Comparison of ENCODE assay signal across 8 cellular contexts in genomic region chr10:43408710-43409384, GRCh38. TPM values are rescaled to one million over a fixed set of nuclear protein-coding genes. Genes with fewer than 3 reads are reported as not detected.
A peak's percentile ranks its signal among the peaks of the same experiment; 100 is the strongest.
DNase-seq lines count a peak whose midpoint lies in the region; ATAC-seq and TF ChIP-seq lines count a peak whose summit lies in the region.

A gene with protein sequence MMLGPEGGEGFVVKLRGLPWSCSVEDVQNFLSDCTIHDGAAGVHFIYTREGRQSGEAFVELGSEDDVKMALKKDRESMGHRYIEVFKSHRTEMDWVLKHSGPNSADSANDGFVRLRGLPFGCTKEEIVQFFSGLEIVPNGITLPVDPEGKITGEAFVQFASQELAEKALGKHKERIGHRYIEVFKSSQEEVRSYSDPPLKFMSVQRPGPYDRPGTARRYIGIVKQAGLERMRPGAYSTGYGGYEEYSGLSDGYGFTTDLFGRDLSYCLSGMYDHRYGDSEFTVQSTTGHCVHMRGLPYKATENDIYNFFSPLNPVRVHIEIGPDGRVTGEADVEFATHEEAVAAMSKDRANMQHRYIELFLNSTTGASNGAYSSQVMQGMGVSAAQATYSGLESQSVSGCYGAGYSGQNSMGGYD (minus strand): TSS chr10:43409186. CDS start chr10:43387884, 21,302 bp downstream.

- H3K9me3 ChIP-seq in spleen: no peaks in the 10 kb centered on the region

- H3K4me3 ChIP-seq in spleen: peak within 1 kb of the TSS; percentile 40 to 98 (median 88)

- H3K27ac ChIP-seq in caudate nucleus (ENCODE audit: low read depth, low read length): peak within 1 kb of the TSS; percentile 99
- peak within 1 kb of the TSS; percentile 78 to 100 (median 99) for H3K27ac ChIP-seq in spleen

- intact Hi-C loops in spleen (cut with DNase I; ENCODE audit: low total_unique reads): no loop called here

- H3K4me1 ChIP-seq in spleen: peaks cover 21 to 52% (median 41%) of the 10 kb centered on the region in 6 donors

- in situ Hi-C loops in GM18951 (cut with MboI; ENCODE audit: low sequenced_read_pairs, unreplicated experiment): no loop called here

- peak; percentile 84 for TF ChIP-seq POLR2A in GM18951 (IDR thresholded peaks at IDR 0.05; ENCODE audit: extremely low read depth, insufficient read depth, insufficient read length)
- TF ChIP-seq POLR2A in spleen (IDR thresholded peaks at IDR 0.05): peak; percentile 70 to 91 (median 74)

- peak in 1 of 11 experiments; percentile 35 for TF ChIP-seq CTCF in spleen (IDR thresholded peaks at IDR 0.05 in 8 of 11, conservative IDR thresholded peaks at IDR 0.05 in 3 of 11)

- WGBS in spleen, 5 donors: 0 to 1% (median 1%) methylated on average over 42 to 68 of the region's 68 CpGs

- no peaks in the 10 kb centered on the region for H3K27me3 ChIP-seq in spleen (replicated peaks in 1 of 7)

- H3K36me3 ChIP-seq in spleen: peaks cover 0 to 3% (median 0%) of the 10 kb centered on the region in 6 donors

- ATAC-seq in HG03175 (IDR thresholded peaks at IDR 0.05; ENCODE audit: unreplicated experiment): peak; percentile 67

- DNase-seq in AG08396 (ENCODE audit: low spot score) (peak; percentile 95), NCI-H2227 treated with DMSO at 0.1 percent for 48 hours (lab: John Stamatoyannopoulos, UW) (peak; percentile 92), caudate nucleus (lab: John Stamatoyannopoulos, UW) (peak; percentile 41 to 97 (median 91)), inferior parietal cortex (ENCODE audit: extremely low spot score) (peak; percentile 95), spleen (peak; percentile 98)
- peak; percentile 84 to 90 (median 88) for DNase-seq in activated CD4-positive, CD25-positive, alpha-beta regulatory T cell (lab: John Stamatoyannopoulos, UW)

RNA-seq across cellular contexts. Expression of the gene that starts here (rescaled TPM):
- total RNA-seq in spleen: 100 to 1,000 TPM; 159 to 253 (median 206) TPM
- 100 to 1,000 TPM in 2 of 3 donors, 10 to 100 TPM in 1; 82.8 to 141 (median 116) TPM for polyA plus RNA-seq in spleen

Comparison
In these comparisons a context has a peak if more than half of its experiments do, and no peak if none do; other contexts are left out.
1. Peak in every context shown above with its lines: DNase-seq, ATAC-seq, H3K4me3 ChIP-seq and H3K27ac ChIP-seq.